ENCODE assay signal across 8 cellular contexts in genomic region chr17:2853722-2854580, GRCh38. TPM values are rescaled to one million over a fixed set of nuclear protein-coding genes. Genes with fewer than 3 reads are reported as not detected.
A peak's percentile ranks its signal among the peaks of the same experiment; 100 is the strongest.
DNase-seq lines count a peak whose midpoint lies in the region; ATAC-seq and TF ChIP-seq lines count a peak whose summit lies in the region.

No MANE protein-coding gene starts in this region.

- no peak for TF ChIP-seq EP300 in transverse colon (IDR thresholded peaks at IDR 0.05; ENCODE audit: low read depth)

- no peaks in the 10 kb centered on the region for H3K9me2 ChIP-seq in OCI-LY7 (ENCODE audit: insufficient read depth, low read length)

- no TSS peak for BruUV-seq in OCI-LY7 (replicated peaks; lab: Mats Ljungman, UMichigan)

- peak overlapping the region; percentile 86 for H3K4me2 ChIP-seq in OCI-LY7 (ENCODE audit: low read length)

- DNase-seq in GM20000 (ENCODE audit: low spot score) = peak; percentile 38
- DNase-seq in OCI-LY7 (ENCODE audit: low spot score) = peak; percentile 62
- DNase-seq in cerebellum (ENCODE audit: low spot score) = peak; percentile 32
- no peak for DNase-seq in lung (ENCODE audit: low spot score)
- peak; percentile 65 for DNase-seq in transverse colon
- DNase-seq in Kasumi-1 (lab: John Stamatoyannopoulos, UW) = no peak

- peak overlapping the region; percentile 56; the same call in 1 of the 2 replicates for H2AFZ ChIP-seq in OCI-LY7 (ENCODE audit: low read length)

- peaks cover 57% of the 10 kb centered on the region for H3K4me1 ChIP-seq in OCI-LY7 (ENCODE audit: insufficient read depth, low read length, poor library complexity, severe bottlenecking)
- peaks cover 0 to 12% of the 10 kb centered on the region in 2 donors for H3K4me1 ChIP-seq in lung (ENCODE audit: control insufficient read depth in 2 of 2, insufficient read depth in 2 of 2, low read length in 2 of 2)
- H3K4me1 ChIP-seq in transverse colon = peaks cover 0 to 24% (median 18%) of the 10 kb centered on the region in 4 donors

- intact Hi-C loops in OCI-LY7 (cut with micrococcal nuclease; ENCODE audit: unreplicated experiment) = no loop called here
- intact Hi-C loops in transverse colon (cut with DNase I; ENCODE audit: low total_unique reads) = no loop called here

- POLR2A ChIA-PET in OCI-LY7 (lab: Charles Lee) = interaction anchor here (0.6 to 0.9 kb wide), 2 partner anchors 77 to 161 kb away, joined by 4 read pairs; no protein-coding TSS in a partner anchor

- H3K9me3 ChIP-seq in OCI-LY7 (ENCODE audit: low read length) = no peaks in the 10 kb centered on the region
- H3K9me3 ChIP-seq in lung (ENCODE audit: control insufficient read depth in 2 of 2, insufficient read depth in 1 of 2, low read length in 1 of 2) = no peaks in the 10 kb centered on the region
- H3K9me3 ChIP-seq in transverse colon = no peaks in the 10 kb centered on the region

- H3K27ac ChIP-seq in OCI-LY7 (ENCODE audit: low read depth, low read length, poor library complexity, severe bottlenecking) (peak overlapping the region; percentile 42), lung (ENCODE audit: low read depth in 1 of 2, low read length in 1 of 2) (peak overlapping the region in 1 of 2 donors; percentile 92), transverse colon (peak overlapping the region; percentile 73 to 84 (median 82))

- no peak for TF ChIP-seq CTCF in GM20000 (IDR thresholded peaks at IDR 0.05; ENCODE audit: extremely low read depth, missing control alignments)
- no peak for TF ChIP-seq CTCF in OCI-LY7 (conservative IDR thresholded peaks at IDR 0.05; ENCODE audit: low read length)
- no peak for TF ChIP-seq CTCF in lung (IDR thresholded peaks at IDR 0.05; ENCODE audit: control extremely low read depth, extremely low read depth)
- no peak for TF ChIP-seq CTCF in transverse colon (IDR thresholded peaks at IDR 0.05)

- in situ Hi-C loops in transverse colon (cut with MboI; ENCODE audit: low pct_ligation_motif_present in 1 of 4, low pct_unique_long_range_greater_than_20kb in 1 of 4, low sequenced_read_pairs in 3 of 4) = no loop called here

- CTCF ChIA-PET in OCI-LY7 (lab: Charles Lee; ENCODE audit: unreplicated experiment) = no interaction called here

- H3K27me3 ChIP-seq in lung (ENCODE audit: control insufficient read depth, insufficient read depth) = peaks cover 4% of the 10 kb centered on the region
- H3K27me3 ChIP-seq in transverse colon = peaks cover 19% of the 10 kb centered on the region

- ATAC-seq in lung (ENCODE audit: insufficient read depth, low FRiP score) = peak; percentile 17
- ATAC-seq in GM21423 (IDR thresholded peaks at IDR 0.05; ENCODE audit: unreplicated experiment) = no peak
- ATAC-seq in GM18909 (IDR thresholded peaks at IDR 0.05; ENCODE audit: poor library complexity, unreplicated experiment) = no peak

- no peaks in the 10 kb centered on the region for H4K20me1 ChIP-seq in OCI-LY7 (ENCODE audit: insufficient read depth, low read length)

- 1% methylated on average over 54 to 95 of the region's 95 CpGs for WGBS in lung, 2 donors
- 0% methylated on average over 17 of the region's 95 CpGs; no CpG with 5 or more reads in 1 of the 2 donors for WGBS in transverse colon (ENCODE audit: low coverage in 1 of 2), 2 donors

- no peak for TF ChIP-seq POLR2A in transverse colon (IDR thresholded peaks at IDR 0.05)

- peak overlapping the region; percentile 75 for H3K4me3 ChIP-seq in OCI-LY7 (ENCODE audit: low read depth, low read length, poor library complexity, severe bottlenecking)
- H3K4me3 ChIP-seq in lung = peak overlapping the region; percentile 33
- H3K4me3 ChIP-seq in transverse colon = peak overlapping the region; percentile 48 to 58 (median 51)

- H3K79me2 ChIP-seq in OCI-LY7 (ENCODE audit: insufficient read depth, low read depth, low read length) = peaks cover 24% of the 10 kb centered on the region

- H3K36me3 ChIP-seq in OCI-LY7 (ENCODE audit: insufficient read depth, low read length) = no peaks in the 10 kb centered on the region
- no peaks in the 10 kb centered on the region for H3K36me3 ChIP-seq in lung (ENCODE audit: control insufficient read depth in 2 of 2, insufficient read depth in 2 of 2, low read length in 2 of 2)
- no peaks in the 10 kb centered on the region for H3K36me3 ChIP-seq in transverse colon

RNA-seq across cellular contexts. Expression of gene RAP1GAP2, which starts 57.7 kb away (rescaled TPM):
- total RNA-seq in OCI-LY7 (2014; rRNA removed; shearing (Covaris generic)) = 10.9 and 11.3 TPM in 2 replicates
- 23.8 and 28.2 TPM in 2 replicates for total RNA-seq in OCI-LY7 (2022)
- total RNA-seq in cerebellum = 17.3 TPM
- 10 to 100 TPM in 1 of 2 donors, 1 to 10 TPM in 1; 5.5 to 16.7 TPM for total RNA-seq in lung
- polyA plus RNA-seq in lung = 1 to 10 TPM; 5.3 to 6.4 TPM
- 10 to 100 TPM; 23.0 to 39.6 (median 33.9) TPM for total RNA-seq in transverse colon

Comparison
In these comparisons a context has a peak if more than half of its experiments do, and no peak if none do; other contexts are left out.
1. DNase-seq: peak in GM20000 (single experiment), OCI-LY7 (single experiment), cerebellum (single experiment) and transverse colon (single experiment); none in lung (single experiment) and Kasumi-1 (0 of 2).
2. Peak in every context shown above with its lines, with median percentiles within 50 percentile points of each other: H3K4me3 ChIP-seq.